ENCODE assay signal across 18 cellular contexts in genomic region chr2:239232195-239232578, GRCh38.
DNase-seq lines count a peak whose midpoint lies in the region; ATAC-seq lines count a peak whose summit lies in the region.
"Had no signal": no experiment of that assay in that cellular context is flagged by ENCODE, and none has a peak within 500 bp of the region (broad histone marks: within the 10 kb centered on the region; RNA-seq: fewer than 3 reads in every experiment).

No MANE protein-coding gene starts in this region.

- peaks cover 35% of the 10 kb centered on the region for H3K36me3 ChIP-seq in KOPT-K1 (ENCODE audit: insufficient read depth, low read length)
- H3K36me3 ChIP-seq: brain microvascular endothelial cell, upper lobe of right lung had no signal

- peak; percentile 25 to 43 for ATAC-seq in activated T-cell treated with anti-CD3 and anti-CD28 coated beads, Interleukin-2, amount 50 U/mL, for 4 hours
- ATAC-seq: GM12878, upper lobe of right lung had no signal

- H3K9me3 Mint-ChIP-seq in activated T-cell treated with anti-CD3 and anti-CD28 coated beads, Interleukin-2, amount 50 U/mL, for 4 hours, result no peaks in the 10 kb centered on the region
- no peaks in the 10 kb centered on the region for H3K9me3 Mint-ChIP-seq in activated T-helper 2 cell treated with anti-CD3 and anti-CD28 coated beads, Interferon-gamma antibody, Interleukin-2, Interleukin-4, amounts not matched to agents 10 μg/mL and 5 μg/mL and 100 μg/mL, durations not matched to agents 14 hours and 24 hours and 36 hours

- H3K36me3 Mint-ChIP-seq in activated T-cell treated with anti-CD3 and anti-CD28 coated beads, Interleukin-2, amount 50 U/mL, for 4 hours (ENCODE audit: insufficient read depth), result peaks cover 4% of the 10 kb centered on the region
- H3K36me3 Mint-ChIP-seq in activated T-helper 2 cell treated with anti-CD3 and anti-CD28 coated beads, Interferon-gamma antibody, Interleukin-2, Interleukin-4, amounts not matched to agents 10 μg/mL and 5 μg/mL and 100 μg/mL, durations not matched to agents 14 hours and 24 hours and 36 hours (ENCODE audit: low read depth), result peaks cover 31% of the 10 kb centered on the region

- H3K4me1 Mint-ChIP-seq in activated T-cell treated with anti-CD3 and anti-CD28 coated beads, Interleukin-2, amount 50 U/mL, for 4 hours (ENCODE audit: low read depth), result peaks cover 66% of the 10 kb centered on the region
- peaks cover 39% of the 10 kb centered on the region for H3K4me1 Mint-ChIP-seq in activated T-helper 2 cell treated with anti-CD3 and anti-CD28 coated beads, Interferon-gamma antibody, Interleukin-2, Interleukin-4, amounts not matched to agents 10 μg/mL and 5 μg/mL and 100 μg/mL, durations not matched to agents 14 hours and 24 hours and 36 hours (ENCODE audit: low read depth)

- peak overlapping the region; percentile 60 for H3K4me3 Mint-ChIP-seq in activated T-cell treated with anti-CD3 and anti-CD28 coated beads, Interleukin-2, amount 50 U/mL, for 4 hours
- peak overlapping the region; percentile 30 for H3K4me3 Mint-ChIP-seq in activated T-helper 2 cell treated with anti-CD3 and anti-CD28 coated beads, Interferon-gamma antibody, Interleukin-2, Interleukin-4, amounts not matched to agents 10 μg/mL and 5 μg/mL and 100 μg/mL, durations not matched to agents 14 hours and 24 hours and 36 hours (ENCODE audit: low read depth)

- no peaks in the 10 kb centered on the region for H3K27me3 Mint-ChIP-seq in activated T-cell treated with anti-CD3 and anti-CD28 coated beads, Interleukin-2, amount 50 U/mL, for 4 hours (ENCODE audit: low read depth)
- H3K27me3 Mint-ChIP-seq in activated T-helper 2 cell treated with anti-CD3 and anti-CD28 coated beads, Interferon-gamma antibody, Interleukin-2, Interleukin-4, amounts not matched to agents 10 μg/mL and 5 μg/mL and 100 μg/mL, durations not matched to agents 14 hours and 24 hours and 36 hours (ENCODE audit: low read depth), result no peaks in the 10 kb centered on the region

- peak overlapping the region; percentile 55 for H3K27ac Mint-ChIP-seq in activated T-helper 2 cell treated with anti-CD3 and anti-CD28 coated beads, Interferon-gamma antibody, Interleukin-2, Interleukin-4, amounts not matched to agents 10 μg/mL and 5 μg/mL and 100 μg/mL, durations not matched to agents 14 hours and 24 hours and 36 hours

- no peak for DNase-seq in activated T-cell treated with anti-CD3 and anti-CD28 coated beads, Interleukin-2, amount 50 U/mL, for 4 hours
- no peak for DNase-seq in activated T-cell treated with anti-CD3 and anti-CD28 coated beads, Interleukin-2, amount 50 U/mL, for 1 hour
- no peak for DNase-seq in activated T-helper 2 cell treated with anti-CD3 and anti-CD28 coated beads, Interferon-gamma antibody, Interleukin-2, Interleukin-4, amounts not matched to agents 10 μg/mL and 5 μg/mL and 100 μg/mL, durations not matched to agents 14 hours and 24 hours and 36 hours (ENCODE audit: low spot score)
- peak; percentile 14 for DNase-seq in stimulated activated CD8-positive, alpha-beta memory T cell treated with anti-CD3 and anti-CD28 coated beads, Interleukin-4, amount 100 ng/mL, for 48 hours
- no peak for DNase-seq in NCI-H510A (lab: John Stamatoyannopoulos, UW)
- no peak for DNase-seq in NCI-H2107 (lab: John Stamatoyannopoulos, UW)
- no peak for DNase-seq in SHP77 treated with DMSO at 0.1 percent for 48 hours (lab: John Stamatoyannopoulos, UW)
- DNase-seq: activated CD4-positive, alpha-beta T cell treated with anti-CD3 and anti-CD28 coated beads, Interleukin-2, amount 50 U/mL, for 4 hours; brain microvascular endothelial cell; foreskin fibroblast; kidney glomerular epithelial cell; NK-92 treated with Interleukin-12 subunit alpha and Interleukin-12 subunit beta, amount 100 ng/mL, for 24 hours; RPMI8226; stomach; upper lobe of right lung had no signal

- no peaks in the 10 kb centered on the region for H3K9me3 ChIP-seq in KOPT-K1 (ENCODE audit: insufficient read depth, low read length, poor library complexity, severe bottlenecking)
- H3K9me3 ChIP-seq: stomach, upper lobe of right lung had no signal

- peak overlapping the region; percentile 81 for H3K27ac ChIP-seq in KOPT-K1 (ENCODE audit: low read depth, low read length, poor library complexity, severe bottlenecking)
- H3K27ac ChIP-seq: brain microvascular endothelial cell, parathyroid adenoma, stomach, upper lobe of right lung had no signal

- intact Hi-C loops in activated T-helper 2 cell treated with anti-CD3 and anti-CD28 coated beads, Interferon-gamma antibody, Interleukin-2, Interleukin-4, amounts not matched to agents 10 μg/mL and 5 μg/mL and 100 μg/mL, durations not matched to agents 14 hours and 24 hours and 36 hours (cut with micrococcal nuclease), result no loop called here
